10 cellular contexts compared by ENCODE assay signal in the genomic region with DNA sequence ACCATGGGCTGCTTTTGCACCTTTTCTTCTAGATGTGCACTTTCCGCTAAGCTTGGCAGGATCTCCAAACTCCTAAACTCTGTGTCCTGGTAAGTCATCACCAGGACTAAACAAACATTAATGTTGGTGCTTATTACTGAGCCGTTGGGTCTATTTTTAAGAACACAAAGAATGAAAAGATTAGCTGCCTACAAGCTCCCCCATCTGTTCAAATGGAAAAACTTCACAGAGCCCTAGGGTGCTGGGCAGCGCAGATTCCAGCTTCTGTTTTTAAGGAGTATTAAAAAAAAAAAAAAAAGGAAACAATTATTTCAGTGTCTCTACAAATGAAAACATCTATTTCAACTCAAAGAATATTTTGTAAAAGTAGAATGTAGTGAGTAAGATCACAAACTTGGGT.
DNase-seq lines count a peak whose midpoint lies in the region; TF ChIP-seq lines count a peak whose summit lies in the region.
"Had no signal": no experiment of that assay in that cellular context is flagged by ENCODE, and none has a peak within 500 bp of the region (broad histone marks: within the 10 kb centered on the region; RNA-seq: fewer than 3 reads in every experiment).

No MANE protein-coding gene starts in this region.

- H3K18ac ChIP-seq in neuronal stem cell (ENCODE audit: low read length), result no peak overlapping the region

- H3K4me2 ChIP-seq in neuronal stem cell (ENCODE audit: insufficient read depth, low read length, poor library complexity, severe bottlenecking), result no peak overlapping the region

- no peak overlapping the region for H4K8ac ChIP-seq in neuronal stem cell (ENCODE audit: low read depth, low read length)

- no peaks in the 10 kb centered on the region for H3K4me1 Mint-ChIP-seq in CD4-positive, alpha-beta memory T cell

- H3K9ac ChIP-seq in neuronal stem cell (ENCODE audit: low read depth, low read length, poor library complexity), result no peak overlapping the region

- no peaks in the 10 kb centered on the region for H3K27me3 Mint-ChIP-seq in CD4-positive, alpha-beta memory T cell

- no peak overlapping the region for H3K4ac ChIP-seq in neuronal stem cell (ENCODE audit: low read length)

- H4K91ac ChIP-seq in neuronal stem cell (ENCODE audit: low read depth, low read length, poor library complexity), result no peak overlapping the region

- intact Hi-C loops in CD4-positive, alpha-beta memory T cell (cut with micrococcal nuclease), result no loop called here

- no peak overlapping the region for H2AK5ac ChIP-seq in neuronal stem cell (ENCODE audit: low read depth, low read length)

- no peaks in the 10 kb centered on the region for H3K4me1 ChIP-seq in neuronal stem cell (ENCODE audit: control insufficient read depth in 2 of 2, insufficient read depth in 1 of 2, low read depth in 1 of 2, low read length in 2 of 2)
- H3K4me1 ChIP-seq in SJCRH30, result no peaks in the 10 kb centered on the region
- no peaks in the 10 kb centered on the region for H3K4me1 ChIP-seq in CD4-positive, alpha-beta memory T cell (ENCODE audit: insufficient read depth, low read length)
- H3K4me1 ChIP-seq: uterus had no signal

- no peak overlapping the region for H3K4me3 Mint-ChIP-seq in CD4-positive, alpha-beta memory T cell

- H2BK5ac ChIP-seq in neuronal stem cell (ENCODE audit: low read length), result no peak overlapping the region

- H3K27ac Mint-ChIP-seq in CD4-positive, alpha-beta memory T cell, result no peak overlapping the region

- H3K4me3 ChIP-seq in fibroblast of pulmonary artery (replicated peaks; ENCODE audit: low read depth, low read length), result no peak overlapping the region
- H3K4me3 ChIP-seq in neuronal stem cell (ENCODE audit: low read length in 2 of 2), result no peak overlapping the region
- H3K4me3 ChIP-seq in SJCRH30, result no peak overlapping the region
- H3K4me3 ChIP-seq in CD4-positive, alpha-beta memory T cell (ENCODE audit: low read length in 2 of 2), result no peak overlapping the region
- H3K4me3 ChIP-seq: uterus had no signal

- no peak overlapping the region for H2AFZ ChIP-seq in neuronal stem cell (ENCODE audit: low read length)

- no peaks in the 10 kb centered on the region for H3K36me3 Mint-ChIP-seq in CD4-positive, alpha-beta memory T cell

- H2BK12ac ChIP-seq in neuronal stem cell (ENCODE audit: low read length), result no peak overlapping the region

- TF ChIP-seq CTCF in fibroblast of pulmonary artery (IDR thresholded peaks at IDR 0.05; ENCODE audit: low read length, missing control alignments), result no peak

- H3K9me3 ChIP-seq in neuronal stem cell (replicated peaks in 1 of 2; ENCODE audit: control insufficient read depth in 2 of 2, insufficient read depth in 1 of 2, low read depth in 1 of 2, low read length in 2 of 2), result no peaks in the 10 kb centered on the region
- H3K9me3 ChIP-seq in SJCRH30 (replicated peaks), result no peaks in the 10 kb centered on the region
- no peaks in the 10 kb centered on the region for H3K9me3 ChIP-seq in CD4-positive, alpha-beta memory T cell (ENCODE audit: control insufficient read depth in 1 of 2, low read length in 2 of 2)
- H3K9me3 ChIP-seq: uterus had no signal

- no peak overlapping the region for H3K14ac ChIP-seq in neuronal stem cell (ENCODE audit: low read length)

- POLR2A ChIA-PET in CD4-positive, alpha-beta memory T cell (lab: Charles Lee; ENCODE audit: partially characterized antibody), result no interaction called here

- H3K27me3 ChIP-seq in neuronal stem cell (ENCODE audit: control insufficient read depth in 3 of 3, insufficient read depth in 3 of 3, low read depth in 1 of 3, low read length in 3 of 3), result no peaks in the 10 kb centered on the region
- H3K27me3 ChIP-seq in SJCRH30, result no peaks in the 10 kb centered on the region
- H3K27me3 ChIP-seq in CD4-positive, alpha-beta memory T cell (ENCODE audit: insufficient read depth, low read length), result no peaks in the 10 kb centered on the region
- H3K27me3 ChIP-seq: uterus had no signal

- no peak overlapping the region for H3K27ac ChIP-seq in neuronal stem cell (replicated peaks; ENCODE audit: low read length)
- no peak overlapping the region for H3K27ac ChIP-seq in SJCRH30
- H3K27ac ChIP-seq in CD4-positive, alpha-beta memory T cell (ENCODE audit: low read depth, low read length), result no peak overlapping the region
- H3K27ac ChIP-seq: uterus had no signal

- H3K23ac ChIP-seq in neuronal stem cell (ENCODE audit: low read depth, low read length, poor library complexity), result no peak overlapping the region

- peaks cover 0 to 3% (median 0%) of the 10 kb centered on the region in 8 donors for H3K9me3 Mint-ChIP-seq in CD4-positive, alpha-beta memory T cell

- H3K36me3 ChIP-seq in neuronal stem cell (replicated peaks in 1 of 2; ENCODE audit: control insufficient read depth in 2 of 2, insufficient read depth in 2 of 2, low read length in 2 of 2) (no peaks in the 10 kb centered on the region), SJCRH30 (no peaks in the 10 kb centered on the region)
- no peaks in the 10 kb centered on the region for H3K36me3 ChIP-seq in CD4-positive, alpha-beta memory T cell (ENCODE audit: insufficient read depth, low read length)
- H3K36me3 ChIP-seq: uterus had no signal

- WGBS in neuronal stem cell (ENCODE audit: extremely low coverage in 2 of 2, insufficient read length in 2 of 2, insufficient replicate concordance in 1 of 2), 2 donors, result no CpG with 5 or more reads among the region's 3 CpGs

- CTCF ChIA-PET in CD4-positive, alpha-beta memory T cell (lab: Charles Lee; ENCODE audit: partially characterized antibody), result no interaction called here

- H2BK120ac ChIP-seq in neuronal stem cell (ENCODE audit: low read depth, low read length), result no peak overlapping the region

- no peaks in the 10 kb centered on the region for H3K79me1 ChIP-seq in neuronal stem cell (ENCODE audit: low read depth, low read length)

- H2BK15ac ChIP-seq in neuronal stem cell (ENCODE audit: low read length), result no peak overlapping the region

- DNase-seq in NOMO-1 treated with DMSO at 0.1 percent for 48 hours (lab: John Stamatoyannopoulos, UW; ENCODE audit: unreplicated experiment) (peak; percentile 7), NOMO-1 (lab: John Stamatoyannopoulos, UW; ENCODE audit: unreplicated experiment in 2 of 2) (no peak), OCI-M1 (lab: John Stamatoyannopoulos, UW) (peak; percentile 10), fibroblast of pulmonary artery (ENCODE audit: low read depth) (peak; percentile 3), renal cortical epithelial cell (ENCODE audit: low read depth) (peak; percentile 18), neuronal stem cell (ENCODE audit: low spot score) (no peak), SJCRH30 (no peak)
- DNase-seq in CD4-positive, alpha-beta memory T cell, result no peak
- DNase-seq: NK-92 treated with Interleukin-12 subunit alpha and Interleukin-12 subunit beta, amount 100 ng/mL, for 24 hours; uterus had no signal

Comparison
In these comparisons a context has a peak if more than half of its experiments do, and no peak if none do; other contexts are left out.
1. DNase-seq: peak in NOMO-1 treated with DMSO at 0.1 percent for 48 hours (single experiment), OCI-M1 (single experiment), fibroblast of pulmonary artery (single experiment) and renal cortical epithelial cell (single experiment); none in NOMO-1 (0 of 2), neuronal stem cell (single experiment), SJCRH30 (0 of 2) and CD4-positive, alpha-beta memory T cell (0 of 5).